In genomic region chr16:23101012-23101550, GRCh38 we compare ENCODE assay signal across 8 cellular contexts.
"Had no signal": no experiment of that assay in that cellular context is flagged by ENCODE, and none has a peak within 500 bp of the region (broad histone marks: within the 10 kb centered on the region; RNA-seq: fewer than 3 reads in every experiment).

No MANE protein-coding gene starts in this region.

- H3K4me2 ChIP-seq: GM23338 had no signal

- H3K4me3 ChIP-seq: GM23338, K562 had no signal

- DNase-seq: H9, HCEC 1CT, IMR-90 had no signal

- ATAC-seq: GM23338, K562 had no signal

- H2AFZ ChIP-seq: GM23338 had no signal

- FAIRE-seq: H1, H54, HTR-8/SVneo, K562 had no signal
